20 cellular contexts compared by ENCODE assay signal in genomic region chr6:132443206-132443605, GRCh38. TPM values are rescaled to one million over a fixed set of nuclear protein-coding genes. Genes with fewer than 3 reads are reported as not detected.
DNase-seq lines count a peak whose midpoint lies in the region; ATAC-seq, FAIRE-seq and TF ChIP-seq lines count a peak whose summit lies in the region.
"Had no signal": no experiment of that assay in that cellular context is flagged by ENCODE, and none has a peak within 500 bp of the region (broad histone marks: within the 10 kb centered on the region; RNA-seq: fewer than 3 reads in every experiment).

No MANE protein-coding gene starts in this region.

- H3K4me2 ChIP-seq in IMR-90 (ENCODE audit: low read depth, low read length): no peak overlapping the region

- H4K91ac ChIP-seq in IMR-90 (ENCODE audit: insufficient read depth, low read depth, low read length): no peak overlapping the region

- H2BK5ac ChIP-seq in IMR-90 (ENCODE audit: low read depth, low read length, poor library complexity, severe bottlenecking): no peak overlapping the region

- H3K14ac ChIP-seq in IMR-90 (replicated peaks; ENCODE audit: low read depth, low read length): no peak overlapping the region

- BruUV-seq in IMR-90 (replicated peaks; lab: Mats Ljungman, UMichigan): no TSS peak

- POLR2A ChIA-PET in BJ (lab: Charles Lee) (no interaction called here), IMR-90 (lab: Charles Lee; ENCODE audit: unreplicated experiment) (interaction anchor here (0.6 kb wide), 1 partner anchor 112 kb away, joined by 3 read pairs; no protein-coding TSS in a partner anchor), HEK293T (lab: Yijun Ruan, JAX) (no interaction called here)

- peak; percentile 75 for DNase-seq in BJ (ENCODE audit: low read depth)
- peak; percentile 20 for DNase-seq in IMR-90
- peak; percentile 20 for DNase-seq in astrocyte of the hippocampus (ENCODE audit: low read depth, low spot score)
- peak; percentile 35 for DNase-seq in kidney tubule cell (ENCODE audit: low spot score)
- no peak for DNase-seq in small intestine
- DNase-seq in HEK293T (ENCODE audit: extremely low spot score): no peak
- DNase-seq in NCI-H2107 (lab: John Stamatoyannopoulos, UW): no peak
- no peak for DNase-seq in stimulated activated CD4-positive, alpha-beta T cell treated with anti-CD3 and anti-CD28 coated beads, Interleukin-12 subunit alpha, Interleukin-12 subunit beta, amount 100 ng/mL, for 4 hours
- DNase-seq: AML-193, dermis blood vessel endothelial cell, glutamatergic neuron, Karpas-422, left ventricle myocardium superior, NCI-H1105 treated with DMSO at 0.1 percent for 48 hours, NCI-H82, T-helper 9 cell, transverse colon had no signal

- H3K4me3 ChIP-seq in BJ (ENCODE audit: low read depth, low read length): no peak overlapping the region
- no peak overlapping the region for H3K4me3 ChIP-seq in IMR-90 (ENCODE audit: insufficient read depth, low read depth, low read length)
- no peak overlapping the region for H3K4me3 ChIP-seq in small intestine (ENCODE audit: low read depth in 1 of 2, low read length in 2 of 2)
- H3K4me3 ChIP-seq: transverse colon had no signal

- H4K8ac ChIP-seq in IMR-90 (ENCODE audit: low read depth in 2 of 2, low read length in 2 of 2): no peak overlapping the region

- in situ Hi-C loops in IMR-90 (cut with MboI; ENCODE audit: low sequenced_read_pairs): no loop called here

- no peak for FAIRE-seq in small intestine (lab: Jason Lieb, UNC)

- H3K9me1 ChIP-seq in IMR-90 (ENCODE audit: insufficient read depth, low read length): 0 out of 2 replicates have a peak, but pooled peaks cover 3% of the 10 kb centered on the region

- intact Hi-C loops in IMR-90 (cut with micrococcal nuclease): no loop called here

- dilution Hi-C loops in IMR-90 (cut with HindIII; ENCODE audit: low sequenced_read_pairs, unreplicated experiment): no loop called here

- H2BK15ac ChIP-seq in IMR-90 (ENCODE audit: low read depth, low read length): no peak overlapping the region

- H3K4ac ChIP-seq in IMR-90 (ENCODE audit: low read depth, low read length): no peak overlapping the region

- no peak overlapping the region for H3K56ac ChIP-seq in IMR-90 (ENCODE audit: extremely low read depth, insufficient read depth, low read length)

- H2AFZ ChIP-seq in IMR-90 (replicated peaks; ENCODE audit: low read length, poor library complexity): no peak overlapping the region

- TF ChIP-seq CTCF in BJ (IDR thresholded peaks at IDR 0.05; ENCODE audit: insufficient read depth, low read depth, low read length) (no peak), IMR-90 (conservative IDR thresholded peaks at IDR 0.05; ENCODE audit: low read depth, low read length) (no peak)

- no peak overlapping the region for H2AK9ac ChIP-seq in IMR-90 (replicated peaks; ENCODE audit: low read depth, low read length, poor library complexity)

- H3K79me1 ChIP-seq in IMR-90 (ENCODE audit: low read depth in 1 of 2, low read length in 2 of 2): no peaks in the 10 kb centered on the region

- H3K9ac ChIP-seq in IMR-90 (ENCODE audit: low read depth, low read length): no peak overlapping the region

- H2BK120ac ChIP-seq in IMR-90 (ENCODE audit: low read depth, low read length): no peak overlapping the region

- TF ChIP-seq POLR2A in IMR-90 (IDR thresholded peaks at IDR 0.05; ENCODE audit: low read depth, low read length): no peak

- H3K27ac ChIP-seq in IMR-90 (ENCODE audit: insufficient read depth, low read length) (no peak overlapping the region), small intestine (ENCODE audit: low read depth in 1 of 2, low read length in 1 of 2) (no peak overlapping the region)
- H3K27ac ChIP-seq: neutrophil, transverse colon had no signal

- no peak overlapping the region for H3K18ac ChIP-seq in IMR-90 (ENCODE audit: low read depth, low read length)

- H4K20me1 ChIP-seq in IMR-90 (ENCODE audit: insufficient read depth, low read length): no peaks in the 10 kb centered on the region

- H3K9me3 ChIP-seq in IMR-90 (ENCODE audit: control insufficient read depth, insufficient read depth, low read length) (no peaks in the 10 kb centered on the region; the same call in none of the 2 replicates), small intestine (ENCODE audit: control insufficient read depth, low read depth) (no peaks in the 10 kb centered on the region)
- H3K9me3 ChIP-seq: neutrophil had no signal

- ATAC-seq in IMR-90 (ENCODE audit: low read depth): no peak
- ATAC-seq: activated CD4-positive, CD25-positive, alpha-beta regulatory T cell treated with anti-CD3 and anti-CD28 coated beads, Interleukin-2, amount 50 U/mL, for 24 hours; left ventricle myocardium superior had no signal

- no peak overlapping the region for H3K23ac ChIP-seq in IMR-90 (ENCODE audit: low read depth, low read length)

- TF ChIP-seq RAD21 in IMR-90 (IDR thresholded peaks at IDR 0.05; ENCODE audit: low read length): no peak

- H3K27me3 ChIP-seq in BJ (ENCODE audit: control insufficient read depth, insufficient read depth, low read length) (no peaks in the 10 kb centered on the region), IMR-90 (ENCODE audit: control insufficient read depth, insufficient read depth, low read length) (no peaks in the 10 kb centered on the region), small intestine (ENCODE audit: control insufficient read depth in 2 of 2, insufficient read depth in 2 of 2, low read length in 2 of 2) (no peaks in the 10 kb centered on the region)
- H3K27me3 ChIP-seq: neutrophil, transverse colon had no signal

- H3K36me3 ChIP-seq in BJ (ENCODE audit: control insufficient read depth, insufficient read depth, low read length): no peaks in the 10 kb centered on the region
- H3K36me3 ChIP-seq in IMR-90 (ENCODE audit: control insufficient read depth, insufficient read depth, low read length): no peaks in the 10 kb centered on the region
- no peaks in the 10 kb centered on the region for H3K36me3 ChIP-seq in small intestine (ENCODE audit: control insufficient read depth in 2 of 2, insufficient read depth in 2 of 2, low read length in 2 of 2)
- H3K36me3 ChIP-seq: transverse colon had no signal

- CTCF ChIA-PET in BJ (lab: Yijun Ruan, JAX) (interaction anchor here (0.8 to 0.9 kb wide), 2 partner anchors 10 to 142 kb away, joined by 3 to 5 read pairs; no protein-coding TSS in a partner anchor), IMR-90 (lab: Yijun Ruan, JAX) (no interaction called here), HEK293T (lab: Yijun Ruan, JAX) (no interaction called here)

- H3K4me1 ChIP-seq in IMR-90 (ENCODE audit: control insufficient read depth, insufficient read depth, low read length) (0 out of 2 replicates have a peak, but pooled peaks cover 2% of the 10 kb centered on the region), small intestine (ENCODE audit: control insufficient read depth in 2 of 2, insufficient read depth in 1 of 2, low read depth in 1 of 2, low read length in 1 of 2) (no peaks in the 10 kb centered on the region)
- H3K4me1 ChIP-seq: transverse colon had no signal

- no peak overlapping the region for H4K5ac ChIP-seq in IMR-90 (ENCODE audit: low read depth, low read length)

- no peak overlapping the region for H2BK20ac ChIP-seq in IMR-90 (ENCODE audit: low read depth, low read length)

- H2AK5ac ChIP-seq in IMR-90 (ENCODE audit: low read depth, low read length): no peak overlapping the region

TF ChIP-seq in IMR-90, 13 proteins besides CTCF, POLR2A, EP300 and RAD21 (continues in another document):
- TF ChIP-seq MAFK (IDR thresholded peaks at IDR 0.05; ENCODE audit: low read depth, low read length): no peak
- TF ChIP-seq ELK1 (IDR thresholded peaks at IDR 0.05; ENCODE audit: borderline replicate concordance, low read depth, low read length): no peak
- no peak for TF ChIP-seq MXI1 (IDR thresholded peaks at IDR 0.05; ENCODE audit: borderline replicate concordance, low read depth, low read length)

TF ChIP-seq in HEK293T, 16 proteins besides CTCF, POLR2A, EP300 and RAD21:
- TF ChIP-seq L3MBTL2 (conservative IDR thresholded peaks at IDR 0.05) (no peak), SP1 (IDR thresholded peaks at IDR 0.05) (no peak), CTBP1 (IDR thresholded peaks at IDR 0.05; ENCODE audit: borderline replicate concordance) (no peak), NFRKB (IDR thresholded peaks at IDR 0.05) (no peak), LEF1 (IDR thresholded peaks at IDR 0.05; ENCODE audit: borderline replicate concordance) (no peak), BHLHE40 (IDR thresholded peaks at IDR 0.05; ENCODE audit: borderline replicate concordance) (no peak), ZNF384 (IDR thresholded peaks at IDR 0.05) (no peak), SUZ12 (IDR thresholded peaks at IDR 0.05) (no peak), FOXK2 (IDR thresholded peaks at IDR 0.05) (no peak), TARDBP (IDR thresholded peaks at IDR 0.05) (no peak), FOXM1 (IDR thresholded peaks at IDR 0.05; ENCODE audit: borderline replicate concordance) (no peak)

RNA-seq across cellular contexts. Expression of gene MOXD1, which starts 41.9 kb away (rescaled TPM):
- polyA plus RNA-seq in BJ (2011; rRNA removed): 71.3 and 121 TPM in 2 replicates
- 22.3 and 22.8 TPM in 2 replicates for polyA minus RNA-seq in BJ (2011; rRNA and poly(A)+ RNA removed)
- total RNA-seq in IMR-90 (2012; rRNA removed): 10.0 and 10.6 TPM in 2 replicates
- 16.5 and 19.4 TPM in 2 replicates for polyA plus RNA-seq in IMR-90 (2012; rRNA removed)
- polyA plus RNA-seq in IMR-90 (2012; cell fraction: cytosol; rRNA removed): 9.7 and 11.3 TPM in 2 replicates
- polyA plus RNA-seq in IMR-90 (2012; cell fraction: nucleus; rRNA removed; ENCODE audit: low replicate concordance): 2.0 and 13.7 TPM in 2 replicates
- 1 to 10 TPM in 2 of 3 donors, under 1 TPM in 1; 0.45 to 2.5 (median 1.9) TPM for polyA plus RNA-seq in small intestine
- total RNA-seq: HT-29 had no signal

Comparison
In these comparisons a context has a peak if more than half of its experiments do, and no peak if none do; other contexts are left out.
1. DNase-seq: peak in BJ (single experiment), IMR-90 (single experiment), astrocyte of the hippocampus (single experiment) and kidney tubule cell (single experiment); none in small intestine (single experiment), HEK293T (single experiment), NCI-H2107 (single experiment) and stimulated activated CD4-positive, alpha-beta T cell treated with anti-CD3 and anti-CD28 coated beads, Interleukin-12 subunit alpha, Interleukin-12 subunit beta, amount 100 ng/mL, for 4 hours (single experiment).